15 cellular contexts compared by ENCODE assay signal in the genomic region with DNA sequence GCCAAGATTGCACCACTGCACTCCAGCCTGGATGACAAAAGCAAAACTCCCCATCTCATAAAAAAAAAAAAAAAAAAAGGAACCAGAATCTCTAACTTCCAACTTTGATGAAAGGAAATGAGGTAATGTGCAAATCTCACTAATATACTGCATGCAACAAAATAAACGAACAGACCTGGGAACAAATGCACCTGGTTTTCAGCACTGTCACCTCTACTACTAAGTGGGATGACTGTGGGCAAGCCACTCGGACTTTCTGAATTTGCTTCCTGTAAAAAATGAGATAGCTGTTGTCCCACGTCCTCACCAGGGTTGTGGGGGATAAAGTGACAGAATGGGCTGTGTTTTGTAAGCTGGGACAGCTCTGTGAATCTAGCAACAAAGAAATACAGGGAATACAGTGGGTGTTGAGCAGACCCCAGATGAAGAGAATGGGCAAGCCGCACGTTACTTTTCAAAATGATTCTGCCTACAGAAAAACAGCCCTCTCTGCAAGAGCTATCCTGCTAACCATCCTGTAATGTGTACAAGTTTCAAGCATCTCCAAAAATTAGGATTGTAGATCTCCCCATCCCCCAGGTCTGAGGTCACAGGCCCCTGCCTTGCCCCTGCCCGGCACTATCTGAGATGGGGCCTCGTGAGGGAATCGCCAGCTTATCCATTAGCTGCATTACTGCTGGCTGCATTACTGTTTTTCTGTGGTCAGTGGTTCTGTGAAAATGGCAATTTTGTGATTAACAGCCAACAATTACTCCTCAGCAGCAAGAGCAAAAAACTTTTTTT.
DNase-seq lines count a peak whose midpoint lies in the region; ATAC-seq and TF ChIP-seq lines count a peak whose summit lies in the region.
"Had no signal": no experiment of that assay in that cellular context is flagged by ENCODE, and none has a peak within 500 bp of the region (broad histone marks: within the 10 kb centered on the region; RNA-seq: fewer than 3 reads in every experiment).

No MANE protein-coding gene starts in this region.

- no peak overlapping the region for H2BK20ac ChIP-seq in H9 (ENCODE audit: low read depth, low read length, poor library complexity, severe bottlenecking)

- H3K4me2 ChIP-seq in BLaER1 (peak overlapping the region; percentile 32; the same call in 1 of the 2 replicates), H9 (ENCODE audit: insufficient read depth, insufficient read length, low read length) (no peak overlapping the region)
- H3K4me2 ChIP-seq: SK-N-SH had no signal

- H3T11ph ChIP-seq in H9 (ENCODE audit: low read length) = no peak overlapping the region

- H3K79me2 ChIP-seq in H9 (ENCODE audit: insufficient read depth, low read length) = no peaks in the 10 kb centered on the region; the same call in 1 of the 2 replicates

- no peaks in the 10 kb centered on the region for H3K79me1 ChIP-seq in H9 (ENCODE audit: insufficient read depth, low read depth, low read length, poor library complexity, severe bottlenecking)

- no peaks in the 10 kb centered on the region for H3K9me3 ChIP-seq in BLaER1
- H3K9me3 ChIP-seq in H9 (ENCODE audit: control insufficient read depth, low read depth, low read length) = no peaks in the 10 kb centered on the region
- no peaks in the 10 kb centered on the region for H3K9me3 ChIP-seq in endodermal cell (ENCODE audit: control insufficient read depth, low read length)
- H3K9me3 ChIP-seq: mucosa of descending colon, SK-N-SH, transverse colon had no signal

- H2BK15ac ChIP-seq in H9 (ENCODE audit: low read depth, low read length) = no peak overlapping the region

- no peak for TF ChIP-seq CTCF in H9 (conservative IDR thresholded peaks at IDR 0.05)
- TF ChIP-seq CTCF in WTC11 (IDR thresholded peaks at IDR 0.05) = no peak
- TF ChIP-seq CTCF in endodermal cell (conservative IDR thresholded peaks at IDR 0.05) = no peak

- peaks cover 9 to 17% (median 11%) of the 10 kb centered on the region in 3 experiments; a peak in 6 of 7 replicates for H3K36me3 Mint-ChIP-seq in H9 (ENCODE audit: insufficient read depth in 1 of 3, low read depth in 3 of 3)
- H3K36me3 Mint-ChIP-seq in WTC11 = peaks cover 11% of the 10 kb centered on the region
- H3K36me3 Mint-ChIP-seq in endodermal cell (ENCODE audit: low read depth) = peaks cover 32% of the 10 kb centered on the region

- H3K27me3 ChIP-seq in BLaER1 = no peaks in the 10 kb centered on the region
- H3K27me3 ChIP-seq in H9 (ENCODE audit: insufficient read depth, low read length) = no peaks in the 10 kb centered on the region
- H3K27me3 ChIP-seq in endodermal cell (ENCODE audit: control insufficient read depth, insufficient read depth, low read length, poor library complexity, severe bottlenecking) = no peaks in the 10 kb centered on the region
- H3K27me3 ChIP-seq: transverse colon had no signal

- H3K9ac ChIP-seq in BLaER1 (no peak overlapping the region), H9 (ENCODE audit: extremely low read depth, insufficient read length, low read length) (no peak overlapping the region), endodermal cell (ENCODE audit: extremely low read depth, low read length, poor library complexity, severe bottlenecking) (no peak overlapping the region)
- H3K9ac ChIP-seq: SK-N-SH had no signal

- ATAC-seq in WTC11 = no peak
- ATAC-seq: mucosa of descending colon had no signal

- no peak overlapping the region for H3K56ac ChIP-seq in H9 (ENCODE audit: insufficient read length, low read depth, low read length)

- H3K27ac Mint-ChIP-seq in H9 (peak overlapping the region in 2 of 3 experiments; percentile 23 to 36; a peak in 2 of 7 replicates), WTC11 (peak overlapping the region; percentile 11; the same call in 1 of the 2 replicates), endodermal cell (peak overlapping the region; percentile 17)
- H3K27ac Mint-ChIP-seq: progenitor cell of endocrine pancreas had no signal

- H3K9me3 Mint-ChIP-seq in H9 (no peaks in the 10 kb centered on the region), WTC11 (no peaks in the 10 kb centered on the region), endodermal cell (no peaks in the 10 kb centered on the region)

- peaks cover 64% of the 10 kb centered on the region for H3K4me1 ChIP-seq in BLaER1
- H3K4me1 ChIP-seq in H9 (ENCODE audit: insufficient read depth, low read length) = peaks cover 24% of the 10 kb centered on the region
- H3K4me1 ChIP-seq in endodermal cell (ENCODE audit: control insufficient read depth, insufficient read depth, low read length) = peaks cover 40% of the 10 kb centered on the region

- WGBS in H9 (ENCODE audit: extremely low coverage, insufficient read length, low lambda C conversion rate) = no CpG with 5 or more reads among the region's 8 CpGs
- 79 to 83% methylated on average over 6 to 8 of the region's 8 CpGs for WGBS in endodermal cell (ENCODE audit: insufficient coverage in 1 of 2, insufficient read length in 1 of 2), 2 experiments

- no peak overlapping the region for H3K4me3 ChIP-seq in BLaER1
- no peak overlapping the region for H3K4me3 ChIP-seq in endodermal cell (ENCODE audit: low read length)
- H3K4me3 ChIP-seq: mucosa of descending colon, transverse colon had no signal

- H4K5ac ChIP-seq in H9 (ENCODE audit: insufficient read length, low read depth, low read length) = no peak overlapping the region

- H4K91ac ChIP-seq in H9 (ENCODE audit: insufficient read length, low read depth, low read length) = no peak overlapping the region

- no peak overlapping the region for H2BK5ac ChIP-seq in H9 (ENCODE audit: insufficient read length, low read length)

- no peak overlapping the region for H4K8ac ChIP-seq in H9 (replicated peaks; ENCODE audit: insufficient read length, low read depth, low read length)

- POLR2A ChIA-PET in WTC11 (lab: Charles Lee) = interaction anchor here (0.6 kb wide), 1 partner anchor 107 kb away, joined by 3 read pairs; no protein-coding TSS in a partner anchor

- H4K20me1 ChIP-seq in BLaER1 = peaks cover 63% of the 10 kb centered on the region
- no peaks in the 10 kb centered on the region for H4K20me1 ChIP-seq in H9 (ENCODE audit: control insufficient read depth, insufficient read depth, insufficient read length)

- no peak overlapping the region for H2AK5ac ChIP-seq in H9 (ENCODE audit: insufficient read length, low read length)

- no peak overlapping the region for H3K14ac ChIP-seq in H9 (ENCODE audit: insufficient read depth, low read length)

- H3K4me3 Mint-ChIP-seq in H9 (no peak overlapping the region), WTC11 (no peak overlapping the region), endodermal cell (no peak overlapping the region)

- H2AFZ ChIP-seq in H9 (ENCODE audit: low read length) = no peak overlapping the region

- H3K36me3 ChIP-seq in BLaER1 (peaks cover 40% of the 10 kb centered on the region), endodermal cell (ENCODE audit: control insufficient read depth, insufficient read depth, low read length) (peaks cover 68% of the 10 kb centered on the region)
- H3K36me3 ChIP-seq: transverse colon had no signal

- H3K27me3 Mint-ChIP-seq in H9 (ENCODE audit: low read depth) (no peaks in the 10 kb centered on the region), WTC11 (ENCODE audit: low read depth) (no peaks in the 10 kb centered on the region), endodermal cell (ENCODE audit: insufficient read depth) (no peaks in the 10 kb centered on the region)
- H3K27me3 Mint-ChIP-seq: progenitor cell of endocrine pancreas had no signal

- CTCF ChIA-PET in WTC11 (lab: Charles Lee) = interaction anchor here (3.3 kb wide), 1 partner anchor 10 kb away, joined by 20 read pairs; no protein-coding TSS in a partner anchor

- H3K27ac ChIP-seq in BLaER1 (no peak overlapping the region), H9 (ENCODE audit: insufficient read length, low read depth, low read length) (no peak overlapping the region), endodermal cell (ENCODE audit: low read depth, low read length) (no peak overlapping the region)

- no peak overlapping the region for H3K4ac ChIP-seq in H9 (ENCODE audit: low read depth, low read length)

- H3K18ac ChIP-seq in H9 (ENCODE audit: insufficient read length, low read depth, low read length) = no peak overlapping the region

- H3K23ac ChIP-seq in H9 (ENCODE audit: insufficient read length, low read depth, low read length) = no peak overlapping the region

- no peaks in the 10 kb centered on the region for H3K23me2 ChIP-seq in H9 (ENCODE audit: insufficient read length, low read depth, low read length, poor library complexity, severe bottlenecking)

- DNase-seq in H9 (no peak), WTC11 (ENCODE audit: low spot score) (no peak), endodermal cell (no peak), NCI-H128 (lab: John Stamatoyannopoulos, UW; ENCODE audit: unreplicated experiment) (no peak), mucosa of gallbladder (ENCODE audit: low spot score) (no peak)
- DNase-seq in activated effector memory CD4-positive, alpha-beta T cell treated with anti-CD3 and anti-CD28 coated beads, Interleukin-2, amount 50 U/mL, for 16 hours = no peak
- no peak for DNase-seq in activated CD4-positive, alpha-beta T cell treated with anti-CD3 and anti-CD28 coated beads for 48 hours
- DNase-seq: islet precursor cell, mucosa of descending colon, NCI-H1105, NCI-H2227 treated with DMSO at 0.1 percent for 48 hours, SK-N-SH, transverse colon had no signal

- H2BK12ac ChIP-seq in H9 (ENCODE audit: insufficient read length, low read depth, low read length) = no peak overlapping the region

- H2BK120ac ChIP-seq in H9 (ENCODE audit: low read depth, low read length, poor library complexity, severe bottlenecking) = no peak overlapping the region

- peaks cover 50 to 52% of the 10 kb centered on the region in 2 experiments for H3K4me1 Mint-ChIP-seq in H9
- H3K4me1 Mint-ChIP-seq in WTC11 = peaks cover 57% of the 10 kb centered on the region
- H3K4me1 Mint-ChIP-seq in endodermal cell = peaks cover 56% of the 10 kb centered on the region

TF ChIP-seq in WTC11, 78 proteins besides CTCF, POLR2A, EP300 and RAD21:
- no peak for TF ChIP-seq USF1 (CRISPR knock-in tag; IDR thresholded peaks at IDR 0.05)
- TF ChIP-seq ZNF671 (CRISPR knock-in tag; IDR thresholded peaks at IDR 0.05) = no peak
